In the genomic region with DNA sequence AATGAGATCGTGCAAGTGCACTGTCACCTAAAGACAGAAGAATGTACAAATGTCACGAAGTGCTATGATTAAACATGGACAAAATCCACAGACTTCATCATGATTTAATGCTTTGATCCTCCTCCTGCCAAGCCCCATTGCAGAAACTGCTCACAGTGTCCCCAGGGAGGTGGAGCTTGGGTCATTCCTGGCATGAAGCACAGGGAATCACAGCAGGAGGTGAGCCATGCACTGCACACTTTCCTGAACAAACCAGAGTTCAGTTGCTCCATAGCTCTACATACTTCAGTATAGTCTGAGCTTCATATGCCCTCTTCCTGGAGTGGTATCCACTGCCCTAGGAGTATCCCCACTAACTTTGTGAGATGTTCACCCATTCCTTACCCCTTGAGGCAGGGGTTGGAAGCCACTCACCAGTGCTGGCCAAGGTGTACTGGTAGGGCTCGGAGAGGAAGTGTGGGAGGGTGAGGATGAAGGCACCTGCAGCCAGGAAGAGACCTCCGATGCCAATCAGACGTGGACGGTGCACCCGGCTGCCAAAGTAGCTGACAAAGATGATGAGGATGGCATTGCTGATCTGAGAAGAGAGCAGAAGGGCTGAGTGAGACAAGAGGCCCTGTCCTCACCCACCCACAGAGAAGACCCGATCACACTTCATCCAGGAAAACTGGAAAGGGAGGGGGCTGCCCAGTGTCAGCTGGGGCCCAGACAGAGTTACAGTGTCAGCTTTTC, we compare ENCODE assay signal across 16 cellular contexts. TPM values are rescaled to one million over a fixed set of nuclear protein-coding genes. Genes with fewer than 3 reads are reported as not detected.
"Had no signal": no experiment of that assay in that cellular context is flagged by ENCODE, and none has a peak within 500 bp of the region (broad histone marks: within the 10 kb centered on the region; RNA-seq: fewer than 3 reads in every experiment).

No MANE protein-coding gene starts in this region.

- DNase-seq: activated naive CD4-positive, alpha-beta T cell treated with anti-CD3 and anti-CD28 coated beads, Interleukin-2, amount 10 ng/mL, durations not matched to agents 7 days and 5 days; adrenal gland; dermis blood vessel endothelial cell; endodermal cell; erythroblast; foreskin keratinocyte; left cardiac atrium; naive thymus-derived CD8-positive, alpha-beta T cell; right cardiac atrium; stimulated activated CD4-positive, alpha-beta T cell treated with anti-CD3 and anti-CD28 coated beads, Interleukin-12 subunit alpha, Interleukin-12 subunit beta, amount 100 ng/mL, for 4 hours; stimulated activated naive CD4-positive, alpha-beta T cell; T-helper 17 cell had no signal

- ATAC-seq: foreskin keratinocyte; naive thymus-derived CD8-positive, alpha-beta T cell; right cardiac atrium; T-helper 17 cell had no signal

- H3K4me3 ChIP-seq: adrenal gland, lung, suprapubic skin had no signal

- H3K9me3 ChIP-seq: adrenal gland, suprapubic skin had no signal

- H3K27me3 ChIP-seq: adrenal gland, suprapubic skin had no signal

- H3K4me1 ChIP-seq: adrenal gland, foreskin keratinocyte had no signal

- H3K36me3 ChIP-seq: adrenal gland, suprapubic skin had no signal

- H3K27ac ChIP-seq: adrenal gland, foreskin keratinocyte, suprapubic skin had no signal

RNA-seq across cellular contexts. Expression of gene SLCO2A1, which starts 56.3 kb away (rescaled TPM):
- total RNA-seq: activated T-helper 2 cell treated with anti-CD3 and anti-CD28 coated beads, Interferon-gamma antibody, Interleukin-2, Interleukin-4, amounts not matched to agents 10 μg/mL and 5 μg/mL and 100 μg/mL, durations not matched to agents 14 hours and 24 hours and 36 hours; mononuclear cell; naive thymus-derived CD8-positive, alpha-beta T cell had no signal
- polyA plus RNA-seq: naive thymus-derived CD8-positive, alpha-beta T cell had no signal
